ENCODE assay signal across 28 cellular contexts in genomic region chr13:40052954-40053353, GRCh38.
"Had no signal": no experiment of that assay in that cellular context is flagged by ENCODE, and none has a peak within 500 bp of the region (broad histone marks: within the 10 kb centered on the region; RNA-seq: fewer than 3 reads in every experiment).

No MANE protein-coding gene starts in this region.

- H3K9me3 Mint-ChIP-seq: natural killer cell; nephron; neural progenitor cell; stimulated activated effector memory CD8-positive, alpha-beta T cell treated with anti-CD3 and anti-CD28 coated beads, Interleukin-12 subunit alpha, Interleukin-12 subunit beta, amount 100 ng/mL, for 72 hours; stimulated activated naive B cell treated with anti-CD40 and anti-IgM and Interleukin-4, amounts not matched to agents 10 μg/mL and 1 μg/mL and 100 μg/mL, for 72 hours; type B pancreatic cell had no signal

- H3K4me1 Mint-ChIP-seq: natural killer cell; neural progenitor cell; stimulated activated effector memory CD8-positive, alpha-beta T cell treated with anti-CD3 and anti-CD28 coated beads, Interleukin-12 subunit alpha, Interleukin-12 subunit beta, amount 100 ng/mL, for 72 hours had no signal

- H3K4me3 Mint-ChIP-seq: naive thymus-derived CD4-positive, alpha-beta T cell; natural killer cell; nephron; neural progenitor cell; stimulated activated effector memory CD8-positive, alpha-beta T cell treated with anti-CD3 and anti-CD28 coated beads, Interleukin-12 subunit alpha, Interleukin-12 subunit beta, amount 100 ng/mL, for 72 hours; stimulated activated naive B cell treated with anti-CD40 and anti-IgM and Interleukin-4, amounts not matched to agents 10 μg/mL and 1 μg/mL and 100 μg/mL, for 72 hours; stimulated activated naive CD8-positive, alpha-beta T cell treated with anti-CD3 and anti-CD28 coated beads, Interleukin-15, Interleukin-2, amounts not matched to agents 100 ng/mL and 50 ng/mL, for 24 hours; type B pancreatic cell had no signal

- H3K9me3 ChIP-seq: ovary, psoas muscle, right atrium auricular region, right lobe of liver, sigmoid colon, tibial artery, transverse colon, vagina had no signal

- H3K36me3 Mint-ChIP-seq: natural killer cell; neural progenitor cell; stimulated activated effector memory CD8-positive, alpha-beta T cell treated with anti-CD3 and anti-CD28 coated beads, Interleukin-12 subunit alpha, Interleukin-12 subunit beta, amount 100 ng/mL, for 72 hours; stimulated activated naive B cell treated with anti-CD40 and anti-IgM and Interleukin-4, amounts not matched to agents 10 μg/mL and 1 μg/mL and 100 μg/mL, for 72 hours; type B pancreatic cell had no signal

- H3K27ac ChIP-seq: neural progenitor cell, ovary, parathyroid adenoma, psoas muscle, right atrium auricular region, right lobe of liver, sigmoid colon, stomach, tibial artery, transverse colon, vagina had no signal

- H3K36me3 ChIP-seq: neural progenitor cell, ovary, right atrium auricular region, right lobe of liver, sigmoid colon, stomach, tibial artery, transverse colon, vagina had no signal

- H3K4me1 ChIP-seq: neural progenitor cell, parathyroid adenoma, psoas muscle, right atrium auricular region, right lobe of liver, sigmoid colon, stomach, tibial artery, transverse colon, vagina had no signal

- ATAC-seq: naive thymus-derived CD4-positive, alpha-beta T cell; natural killer cell; psoas muscle; stimulated activated effector memory CD8-positive, alpha-beta T cell treated with anti-CD3 and anti-CD28 coated beads, Interleukin-12 subunit alpha, Interleukin-12 subunit beta, amount 100 ng/mL, for 72 hours; stimulated activated naive B cell treated with anti-CD40 and anti-IgM and Interleukin-4, amounts not matched to agents 10 μg/mL and 1 μg/mL and 100 μg/mL, for 72 hours had no signal

- H3K4me3 ChIP-seq: neural progenitor cell, ovary, psoas muscle, right atrium auricular region, right lobe of liver, sigmoid colon, stomach, tibial artery, transverse colon, vagina had no signal

- DNase-seq: naive thymus-derived CD4-positive, alpha-beta T cell; natural killer cell; occipital lobe; ovary; posterior cingulate gyrus; psoas muscle; retina; right lobe of liver; sigmoid colon; small intestine; stimulated activated CD4-positive, alpha-beta T cell treated with anti-CD3 and anti-CD28 coated beads, Interleukin-15, amount 100 ng/mL, for 24 hours; stimulated activated CD4-positive, alpha-beta T cell treated with anti-CD3 and anti-CD28 coated beads, Interleukin-2, amount 100 ng/mL, for 24 hours; stimulated activated CD4-positive, alpha-beta T cell treated with anti-CD3 and anti-CD28 coated beads, Interleukin-2, amount 100 ng/mL, for 48 hours; stimulated activated CD4-positive, alpha-beta T cell treated with anti-CD3 and anti-CD28 coated beads, Interleukin-4, amount 100 ng/mL, for 24 hours; stimulated activated naive B cell treated with anti-CD40 and anti-IgM and Interleukin-4, amounts not matched to agents 10 μg/mL and 1 μg/mL and 100 μg/mL, for 72 hours; stimulated activated naive CD4-positive, alpha-beta T cell treated with Interleukin-2 at 50 U/mL for 16 hours; stomach; tibial artery; transverse colon had no signal

- H3K27me3 ChIP-seq: neural progenitor cell, ovary, right atrium auricular region, right lobe of liver, sigmoid colon, tibial artery, vagina had no signal

- H3K27ac Mint-ChIP-seq: naive thymus-derived CD4-positive, alpha-beta T cell; natural killer cell; nephron; neural progenitor cell; progenitor cell of endocrine pancreas; stimulated activated effector memory CD8-positive, alpha-beta T cell treated with anti-CD3 and anti-CD28 coated beads, Interleukin-12 subunit alpha, Interleukin-12 subunit beta, amount 100 ng/mL, for 72 hours; stimulated activated naive B cell treated with anti-CD40 and anti-IgM and Interleukin-4, amounts not matched to agents 10 μg/mL and 1 μg/mL and 100 μg/mL, for 72 hours; stimulated activated naive CD8-positive, alpha-beta T cell treated with anti-CD3 and anti-CD28 coated beads, Interleukin-15, Interleukin-2, amounts not matched to agents 100 ng/mL and 50 ng/mL, for 24 hours; type B pancreatic cell had no signal
